ENCODE assay signal across 8 cellular contexts in the genomic region with DNA sequence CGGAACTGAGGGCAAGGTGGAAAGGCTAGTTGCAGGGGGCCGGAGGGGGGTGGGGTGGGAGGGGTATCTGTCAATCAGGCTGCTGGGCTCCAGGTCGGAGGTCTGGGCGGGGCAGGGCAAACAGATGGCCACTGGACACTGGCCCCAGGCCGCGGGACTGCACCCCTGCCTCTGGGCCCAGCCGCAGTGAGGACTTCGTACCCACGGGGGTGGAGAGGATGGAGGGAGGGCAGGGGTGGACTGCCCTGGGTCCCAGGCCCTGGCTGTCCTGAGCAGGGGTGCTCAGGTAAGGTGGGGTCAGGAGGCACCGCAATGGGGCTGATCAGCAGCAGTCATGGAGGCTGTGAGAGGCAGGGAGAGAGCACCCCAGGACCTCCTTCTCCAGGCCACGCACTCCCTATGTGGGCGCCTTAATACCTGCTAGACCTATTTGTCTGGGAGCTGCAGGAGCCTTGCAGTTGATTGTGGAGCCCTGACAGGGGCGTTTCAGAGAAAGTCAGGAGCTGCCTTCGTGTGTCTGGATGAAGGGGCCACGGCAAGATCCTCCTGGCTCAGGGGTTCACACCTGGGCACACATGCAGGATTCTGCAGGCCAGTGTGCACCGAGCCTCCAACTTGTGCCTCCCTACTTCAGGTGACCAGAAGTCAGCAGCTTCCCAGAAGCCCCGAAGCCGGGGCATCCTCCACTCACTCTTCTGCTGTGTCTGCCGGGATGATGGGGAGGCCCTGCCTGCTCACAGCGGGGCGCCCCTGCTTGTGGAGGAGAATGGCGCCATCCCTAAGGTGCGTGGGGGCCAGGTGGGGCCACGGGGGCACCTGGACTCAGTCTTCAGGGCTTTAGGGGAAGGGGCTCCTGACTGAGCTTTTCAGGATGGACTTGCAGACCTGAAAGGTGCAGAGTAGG. TPM values are rescaled to one million over a fixed set of nuclear protein-coding genes. Genes with fewer than 3 reads are reported as not detected.
DNase-seq lines count a peak whose midpoint lies in the region; ATAC-seq and TF ChIP-seq lines count a peak whose summit lies in the region.

No MANE protein-coding gene starts in this region.

- peak overlapping the region; percentile 98 for H3K4me3 Mint-ChIP-seq in HFFc6
- H3K4me3 Mint-ChIP-seq in activated T-helper 17 cell treated with anti-CD3 and anti-CD28 coated beads, Interleukin-2, amount 50 U/mL, for 72 hours: peak overlapping the region; percentile 94
- peak overlapping the region; percentile 95 for H3K4me3 Mint-ChIP-seq in stimulated activated effector memory CD8-positive, alpha-beta T cell treated with anti-CD3 and anti-CD28 coated beads, Interleukin-12 subunit alpha, Interleukin-12 subunit beta, amount 100 ng/mL, for 72 hours

- H3K9me3 Mint-ChIP-seq in HFFc6: no peaks in the 10 kb centered on the region
- no peaks in the 10 kb centered on the region for H3K9me3 Mint-ChIP-seq in activated T-helper 17 cell treated with anti-CD3 and anti-CD28 coated beads, Interleukin-2, amount 50 U/mL, for 72 hours
- no peaks in the 10 kb centered on the region for H3K9me3 Mint-ChIP-seq in stimulated activated effector memory CD8-positive, alpha-beta T cell treated with anti-CD3 and anti-CD28 coated beads, Interleukin-12 subunit alpha, Interleukin-12 subunit beta, amount 100 ng/mL, for 72 hours

- peaks cover 4% of the 10 kb centered on the region; the same call in 1 of the 2 replicates for H3K36me3 Mint-ChIP-seq in HFFc6 (ENCODE audit: low read depth)
- peaks cover 87% of the 10 kb centered on the region for H3K36me3 Mint-ChIP-seq in activated T-helper 17 cell treated with anti-CD3 and anti-CD28 coated beads, Interleukin-2, amount 50 U/mL, for 72 hours (ENCODE audit: low read depth)
- peaks cover 87% of the 10 kb centered on the region for H3K36me3 Mint-ChIP-seq in stimulated activated effector memory CD8-positive, alpha-beta T cell treated with anti-CD3 and anti-CD28 coated beads, Interleukin-12 subunit alpha, Interleukin-12 subunit beta, amount 100 ng/mL, for 72 hours

- no CpG with 5 or more reads among the region's 24 CpGs for WGBS in iPS DF 6.9 (ENCODE audit: insufficient coverage, insufficient read length)

- no peak for TF ChIP-seq CTCF in HFFc6 (IDR thresholded peaks at IDR 0.05)

- no peak for ATAC-seq in activated T-helper 17 cell treated with anti-CD3 and anti-CD28 coated beads, Interleukin-2, amount 50 U/mL, for 72 hours (replicated peaks)
- no peak for ATAC-seq in stimulated activated effector memory CD8-positive, alpha-beta T cell treated with anti-CD3 and anti-CD28 coated beads, Interleukin-12 subunit alpha, Interleukin-12 subunit beta, amount 100 ng/mL, for 72 hours
- ATAC-seq in GM19397 (IDR thresholded peaks at IDR 0.05; ENCODE audit: unreplicated experiment): no peak
- no peak for ATAC-seq in GM18909 (IDR thresholded peaks at IDR 0.05; ENCODE audit: poor library complexity, unreplicated experiment)

- H3K4me3 ChIP-seq in iPS DF 6.9 (ENCODE audit: low read length): peak overlapping the region; percentile 42; the same call in 1 of the 2 replicates

- DNase-seq in HFFc6 (no peak), iPS DF 6.9 (ENCODE audit: low read depth, low spot score) (no peak), anterior cingulate cortex (lab: John Stamatoyannopoulos, UW) (no peak), DMS 273 (lab: John Stamatoyannopoulos, UW; ENCODE audit: unreplicated experiment) (no peak)
- peak in 1 of 2 donors; percentile 69 for DNase-seq in stimulated activated effector memory CD8-positive, alpha-beta T cell treated with anti-CD3 and anti-CD28 coated beads, Interleukin-12 subunit alpha, Interleukin-12 subunit beta, amount 100 ng/mL, for 72 hours (ENCODE audit: low spot score in 2 of 2)

- H3K27me3 ChIP-seq in iPS DF 6.9 (ENCODE audit: control insufficient read depth, insufficient read depth, low read length): peaks cover 27% of the 10 kb centered on the region

- H3K4me1 ChIP-seq in iPS DF 6.9 (ENCODE audit: control insufficient read depth, insufficient read depth, low read length): peaks cover 19% of the 10 kb centered on the region

- peak overlapping the region; percentile 93 for H3K27ac Mint-ChIP-seq in HFFc6
- H3K27ac Mint-ChIP-seq in activated T-helper 17 cell treated with anti-CD3 and anti-CD28 coated beads, Interleukin-2, amount 50 U/mL, for 72 hours: no peak overlapping the region
- H3K27ac Mint-ChIP-seq in stimulated activated effector memory CD8-positive, alpha-beta T cell treated with anti-CD3 and anti-CD28 coated beads, Interleukin-12 subunit alpha, Interleukin-12 subunit beta, amount 100 ng/mL, for 72 hours: peak overlapping the region; percentile 89

- H3K4me1 Mint-ChIP-seq in HFFc6 (ENCODE audit: low read depth): peaks cover 52% of the 10 kb centered on the region
- peaks cover 8% of the 10 kb centered on the region for H3K4me1 Mint-ChIP-seq in activated T-helper 17 cell treated with anti-CD3 and anti-CD28 coated beads, Interleukin-2, amount 50 U/mL, for 72 hours
- peaks cover 69% of the 10 kb centered on the region for H3K4me1 Mint-ChIP-seq in stimulated activated effector memory CD8-positive, alpha-beta T cell treated with anti-CD3 and anti-CD28 coated beads, Interleukin-12 subunit alpha, Interleukin-12 subunit beta, amount 100 ng/mL, for 72 hours

- H3K9me3 ChIP-seq in iPS DF 6.9 (ENCODE audit: control insufficient read depth, insufficient read depth, low read length): no peaks in the 10 kb centered on the region

- peaks cover 11% of the 10 kb centered on the region for H3K36me3 ChIP-seq in iPS DF 6.9 (ENCODE audit: control insufficient read depth, insufficient read depth, low read length)

- H3K27me3 Mint-ChIP-seq in HFFc6 (ENCODE audit: insufficient read depth): no peaks in the 10 kb centered on the region; the same call in 1 of the 2 replicates
- no peaks in the 10 kb centered on the region for H3K27me3 Mint-ChIP-seq in activated T-helper 17 cell treated with anti-CD3 and anti-CD28 coated beads, Interleukin-2, amount 50 U/mL, for 72 hours

- H3K27ac ChIP-seq in iPS DF 6.9 (ENCODE audit: low read length): no peak overlapping the region

RNA-seq across cellular contexts. Expression of a gene that starts 1.5 kb away (rescaled TPM):
- total RNA-seq in HFFc6 (2021; fragmentation: NEBNext Ultra II Directional; extraction: Animal tissue kit (Norgen Biotek cat#: 25700)): 10 to 100 TPM; 72.0 to 82.0 (median 75.5) TPM
- 100 to 1,000 TPM; 126 to 197 TPM for total RNA-seq in activated T-helper 17 cell treated with anti-CD3 and anti-CD28 coated beads, Interleukin-2, amount 50 U/mL, for 72 hours

RNA-seq across cellular contexts. Expression of a gene that starts 17.7 kb away (rescaled TPM):
- not detected for total RNA-seq in HFFc6 (2021; fragmentation: NEBNext Ultra II Directional; extraction: Animal tissue kit (Norgen Biotek cat#: 25700))
- under 1 TPM in 1 of 2 donors, not detected in 1; 0.34 TPM for total RNA-seq in activated T-helper 17 cell treated with anti-CD3 and anti-CD28 coated beads, Interleukin-2, amount 50 U/mL, for 72 hours

RNA-seq across cellular contexts. Expression of a gene that starts 19.1 kb away (rescaled TPM):
- total RNA-seq in HFFc6 (2021; fragmentation: NEBNext Ultra II Directional; extraction: Animal tissue kit (Norgen Biotek cat#: 25700)): under 1 TPM; 0.05 to 0.16 (median 0.11) TPM
- total RNA-seq in activated T-helper 17 cell treated with anti-CD3 and anti-CD28 coated beads, Interleukin-2, amount 50 U/mL, for 72 hours: under 1 TPM; 0.09 to 0.19 TPM

RNA-seq across cellular contexts. Expression of a gene that starts 44.5 kb away (rescaled TPM):
- total RNA-seq in HFFc6 (2021; fragmentation: NEBNext Ultra II Directional; extraction: Animal tissue kit (Norgen Biotek cat#: 25700)): not detected
- not detected for total RNA-seq in activated T-helper 17 cell treated with anti-CD3 and anti-CD28 coated beads, Interleukin-2, amount 50 U/mL, for 72 hours
